Comparison of ENCODE assay signal across 8 cellular contexts in genomic region chr19:3573858-3574637, GRCh38. TPM values are rescaled to one million over a fixed set of nuclear protein-coding genes. Genes with fewer than 3 reads are reported as not detected.
A peak's percentile ranks its signal among the peaks of the same experiment; 100 is the strongest.
DNase-seq lines count a peak whose midpoint lies in the region; ATAC-seq and TF ChIP-seq lines count a peak whose summit lies in the region.

No MANE protein-coding gene starts in this region.

- H3K27me3 Mint-ChIP-seq in chondrocyte (ENCODE audit: low read depth): no peaks in the 10 kb centered on the region

- ATAC-seq in GM21528 (IDR thresholded peaks at IDR 0.05; ENCODE audit: low FRiP score, unreplicated experiment): no peak

- peaks cover 15% of the 10 kb centered on the region for H3K4me1 Mint-ChIP-seq in chondrocyte (ENCODE audit: low read depth)

- peak overlapping the region; percentile 33 for H3K27ac Mint-ChIP-seq in chondrocyte (ENCODE audit: unreplicated experiment)

- H3K36me3 Mint-ChIP-seq in chondrocyte (ENCODE audit: low read depth): peaks cover 6% of the 10 kb centered on the region

- peak; percentile 93 for DNase-seq in AG08395 (ENCODE audit: low spot score)
- DNase-seq in H4 (ENCODE audit: low spot score): peak; percentile 85
- peak; percentile 94 to 97 for DNase-seq in NCI-H446 (lab: John Stamatoyannopoulos, UW)
- DNase-seq in activated CD4-positive, alpha-beta T cell treated with anti-CD3 and anti-CD28 coated beads for 4 hours: peak; percentile 73 to 83
- DNase-seq in chondrocyte (ENCODE audit: low spot score): no peak
- peak; percentile 96 for DNase-seq in kidney tubule cell (ENCODE audit: low spot score)
- peak; percentile 96 for DNase-seq in stimulated activated CD4-positive, alpha-beta T cell treated with anti-CD3 and anti-CD28 coated beads, Interleukin-15, amount 100 ng/mL, for 24 hours

- TF ChIP-seq CTCF in chondrocyte (IDR thresholded peaks at IDR 0.05): no peak

- peak overlapping the region; percentile 75 for H3K4me3 Mint-ChIP-seq in chondrocyte (ENCODE audit: unreplicated experiment)

- H3K9me3 Mint-ChIP-seq in chondrocyte (ENCODE audit: low read depth): no peaks in the 10 kb centered on the region

RNA-seq across cellular contexts. Expression of gene HMG20B, which starts 1.3 kb away (rescaled TPM):
- total RNA-seq in H4 (2014; rRNA removed; shearing (Covaris generic)): 72.2 and 90.8 TPM in 2 replicates
- 60.9 to 69.3 TPM (median 68.2 TPM) in 3 replicates for total RNA-seq in chondrocyte

RNA-seq across cellular contexts. Expression of gene GIPC3, which starts 11.2 kb away (rescaled TPM):
- total RNA-seq in H4 (2014; rRNA removed; shearing (Covaris generic)): not detected in 2 replicates
- total RNA-seq in chondrocyte: 0.15 to 3.3 TPM (median 2.2 TPM) in 3 replicates

RNA-seq across cellular contexts. Expression of gene MFSD12, which starts 16.7 kb away (rescaled TPM):
- total RNA-seq in H4 (2014; rRNA removed; shearing (Covaris generic)): 32.1 and 55.1 TPM in 2 replicates
- total RNA-seq in chondrocyte: 65.8 to 101 TPM (median 98.4 TPM) in 3 replicates

RNA-seq across cellular contexts. Expression of gene TBXA2R, which starts 32.6 kb away (rescaled TPM):
- 1.6 TPM in 1 of 2 replicates, not detected in the other for total RNA-seq in H4 (2014; rRNA removed; shearing (Covaris generic))
- total RNA-seq in chondrocyte: 5.4 to 5.8 TPM in 2 of 3 replicates, not detected in the other

RNA-seq across cellular contexts. Expression of gene TEKTIP1, which starts 35.1 kb away (rescaled TPM):
- total RNA-seq in H4 (2014; rRNA removed; shearing (Covaris generic)): not detected in 2 replicates
- 0.35 to 0.65 TPM (median 0.56 TPM) in 3 replicates for total RNA-seq in chondrocyte
